21 cellular contexts compared by ENCODE assay signal in the genomic region with DNA sequence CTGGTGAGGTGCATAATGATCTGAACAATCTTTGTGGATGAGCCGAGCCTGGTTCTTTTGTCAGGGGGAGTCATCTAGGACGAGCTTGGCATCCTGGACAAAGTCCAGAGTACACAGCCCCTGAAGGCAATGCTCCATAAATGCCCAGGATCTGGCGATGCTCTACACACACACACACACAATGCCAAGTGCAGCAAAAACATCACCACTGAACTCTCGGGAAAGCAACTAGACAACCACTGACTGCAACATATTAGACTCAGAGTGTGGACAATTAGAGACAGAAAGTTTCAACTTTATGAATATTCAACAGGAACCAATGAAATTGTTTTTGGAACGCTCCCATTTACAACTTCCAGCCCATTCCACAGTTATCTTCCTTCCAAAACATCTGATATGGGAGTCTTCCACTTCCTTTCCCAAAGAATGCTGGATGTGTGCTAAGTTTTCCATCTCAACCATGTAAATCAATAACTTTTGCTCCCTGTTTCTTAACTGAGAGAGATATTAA.
A peak's percentile ranks its signal among the peaks of the same experiment; 100 is the strongest.
DNase-seq lines count a peak whose midpoint lies in the region; ATAC-seq, FAIRE-seq and TF ChIP-seq lines count a peak whose summit lies in the region.
"Had no signal": no experiment of that assay in that cellular context is flagged by ENCODE, and none has a peak within 500 bp of the region (broad histone marks: within the 10 kb centered on the region; RNA-seq: fewer than 3 reads in every experiment).

No MANE protein-coding gene starts in this region.

- TF ChIP-seq CTCF in left ventricle myocardium inferior (IDR thresholded peaks at IDR 0.05; ENCODE audit: borderline replicate concordance) (no peak), GM10266 (IDR thresholded peaks at IDR 0.05; ENCODE audit: control insufficient read depth, insufficient read depth, low read depth, missing control alignments) (no peak)

- ATAC-seq in left ventricle myocardium superior, result no peak
- ATAC-seq in SK-N-SH treated with all-trans-retinoic acid at 6 μM for 48 hours, result no peak; the same call in 2 of the 3 replicates
- ATAC-seq: natural killer cell treated with Interleukin-12 subunit alpha and Interleukin-12 subunit beta and Interleukin-15 and Interleukin-18, amount 100 ng/mL, for 72 hours had no signal

- H3K4me3 ChIP-seq in left ventricle myocardium inferior, result no peak overlapping the region
- H3K4me3 ChIP-seq: esophagus muscularis mucosa, tibial artery had no signal

- FAIRE-seq in urothelium cell line (lab: Jason Lieb, UNC), result no peak
- FAIRE-seq: HTR-8/SVneo had no signal

- H3K27me3 ChIP-seq in left ventricle myocardium inferior (ENCODE audit: low read depth), result no peaks in the 10 kb centered on the region
- H3K27me3 ChIP-seq: esophagus muscularis mucosa, tibial artery had no signal

- no peaks in the 10 kb centered on the region for H3K36me3 ChIP-seq in left ventricle myocardium inferior
- H3K36me3 ChIP-seq: esophagus muscularis mucosa, tibial artery had no signal

- no peaks in the 10 kb centered on the region for H3K9me3 ChIP-seq in left ventricle myocardium inferior (replicated peaks)
- H3K9me3 ChIP-seq: esophagus muscularis mucosa, tibial artery had no signal

- H3K4me1 ChIP-seq in left ventricle myocardium inferior, result peaks cover 41% of the 10 kb centered on the region

- intact Hi-C loops in left ventricle myocardium inferior (cut with micrococcal nuclease), result no loop called here
- intact Hi-C loops in left ventricle myocardium superior (cut with micrococcal nuclease), result no loop called here

- peak overlapping the region; percentile 45 for H3K27ac ChIP-seq in left ventricle myocardium inferior (replicated peaks)
- H3K27ac ChIP-seq: esophagus muscularis mucosa had no signal

- DNase-seq in left ventricle myocardium inferior (no peak), left ventricle myocardium superior (no peak), kidney tubule cell (ENCODE audit: low spot score) (peak; percentile 49), GM10266 (ENCODE audit: extremely low spot score) (no peak), urothelium cell line (ENCODE audit: low spot score) (no peak), NK-92 (lab: John Stamatoyannopoulos, UW; ENCODE audit: unreplicated experiment) (no peak)
- DNase-seq in activated CD4-positive, CD25-positive, alpha-beta regulatory T cell treated with anti-CD3 and anti-CD28 coated beads, Interleukin-2, amount 50 U/mL, for 72 hours, result no peak
- DNase-seq: activated CD4-positive, CD25-positive, alpha-beta regulatory T cell; activated naive CD8-positive, alpha-beta T cell treated with anti-CD3 and anti-CD28 coated beads for 36 hours; activated T-cell treated with anti-CD3 and anti-CD28 coated beads, Interleukin-2, amount 50 U/mL, for 48 hours; CD8-positive, alpha-beta memory T cell; GOT3; NCI-H1436 treated with DMSO at 0.1 percent for 48 hours; NCI-H2227 treated with DMSO at 0.1 percent for 48 hours; SHP77 treated with DMSO at 0.1 percent for 48 hours; stimulated activated CD4-positive, alpha-beta T cell treated with anti-CD3 and anti-CD28 coated beads, Interleukin-12 subunit alpha, Interleukin-12 subunit beta, amount 100 ng/mL, for 4 hours; tibial artery had no signal

TF ChIP-seq in SK-N-SH treated with all-trans-retinoic acid at 6 μM for 48 hours, 23 proteins besides CTCF, POLR2A, EP300 and RAD21:
- no peak for TF ChIP-seq ARNTL (CRISPR knock-in tag; IDR thresholded peaks at IDR 0.05; ENCODE audit: borderline replicate concordance, low read depth)
- TF ChIP-seq, protein P1, sequence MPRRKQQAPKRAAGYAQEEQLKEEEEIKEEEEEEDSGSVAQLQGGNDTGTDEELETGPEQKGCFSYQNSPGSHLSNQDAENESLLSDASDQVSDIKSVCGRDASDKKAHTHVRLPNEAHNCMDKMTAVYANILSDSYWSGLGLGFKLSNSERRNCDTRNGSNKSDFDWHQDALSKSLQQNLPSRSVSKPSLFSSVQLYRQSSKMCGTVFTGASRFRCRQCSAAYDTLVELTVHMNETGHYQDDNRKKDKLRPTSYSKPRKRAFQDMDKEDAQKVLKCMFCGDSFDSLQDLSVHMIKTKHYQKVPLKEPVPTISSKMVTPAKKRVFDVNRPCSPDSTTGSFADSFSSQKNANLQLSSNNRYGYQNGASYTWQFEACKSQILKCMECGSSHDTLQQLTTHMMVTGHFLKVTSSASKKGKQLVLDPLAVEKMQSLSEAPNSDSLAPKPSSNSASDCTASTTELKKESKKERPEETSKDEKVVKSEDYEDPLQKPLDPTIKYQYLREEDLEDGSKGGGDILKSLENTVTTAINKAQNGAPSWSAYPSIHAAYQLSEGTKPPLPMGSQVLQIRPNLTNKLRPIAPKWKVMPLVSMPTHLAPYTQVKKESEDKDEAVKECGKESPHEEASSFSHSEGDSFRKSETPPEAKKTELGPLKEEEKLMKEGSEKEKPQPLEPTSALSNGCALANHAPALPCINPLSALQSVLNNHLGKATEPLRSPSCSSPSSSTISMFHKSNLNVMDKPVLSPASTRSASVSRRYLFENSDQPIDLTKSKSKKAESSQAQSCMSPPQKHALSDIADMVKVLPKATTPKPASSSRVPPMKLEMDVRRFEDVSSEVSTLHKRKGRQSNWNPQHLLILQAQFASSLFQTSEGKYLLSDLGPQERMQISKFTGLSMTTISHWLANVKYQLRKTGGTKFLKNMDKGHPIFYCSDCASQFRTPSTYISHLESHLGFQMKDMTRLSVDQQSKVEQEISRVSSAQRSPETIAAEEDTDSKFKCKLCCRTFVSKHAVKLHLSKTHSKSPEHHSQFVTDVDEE (CRISPR knock-in tag; IDR thresholded peaks at IDR 0.05), result peak; percentile 56; the same call in 1 of the 2 replicates
TF ChIP-seq in SK-N-SH treated with all-trans-retinoic acid at 6 μM for 48 hours: peak in this region for 1.
